In genomic region chr19:913080-913748, GRCh38 we compare ENCODE assay signal across 8 cellular contexts. TPM values are rescaled to one million over a fixed set of nuclear protein-coding genes. Genes with fewer than 3 reads are reported as not detected.
DNase-seq lines count a peak whose midpoint lies in the region; ATAC-seq and TF ChIP-seq lines count a peak whose summit lies in the region.

TSS of gene R3HDM4 (minus strand) at chr19:913219. CDS start at chr19:913157, 62 bp downstream.

- peak within 1 kb of the TSS; percentile 88 for H4K91ac ChIP-seq in IMR-90 (ENCODE audit: insufficient read depth, low read depth, low read length)

- no peak for TF ChIP-seq RAD21 in IMR-90 (IDR thresholded peaks at IDR 0.05; ENCODE audit: low read length)

- peak within 1 kb of the TSS; percentile 94 for H2AK5ac ChIP-seq in IMR-90 (ENCODE audit: low read depth, low read length)

- H3K18ac ChIP-seq in IMR-90 (ENCODE audit: low read depth, low read length): peak within 1 kb of the TSS; percentile 93

- H4K5ac ChIP-seq in IMR-90 (ENCODE audit: low read depth, low read length): peak within 1 kb of the TSS; percentile 86

- intact Hi-C loops in IMR-90 (cut with micrococcal nuclease): loop anchor here (5.0 kb wide), 2 partner anchors 46 to 251 kb away; partner anchors contain the start of gene RNF126

- H3K27me3 ChIP-seq in IMR-90 (ENCODE audit: control insufficient read depth, insufficient read depth, low read length): peaks cover 12% of the 10 kb centered on the region

- TF ChIP-seq POLR2A in IMR-90 (IDR thresholded peaks at IDR 0.05; ENCODE audit: low read depth, low read length): peak; percentile 82

- H3K4ac ChIP-seq in IMR-90 (ENCODE audit: low read depth, low read length): peak within 1 kb of the TSS; percentile 96

- peak within 1 kb of the TSS; percentile 84 for H2BK5ac ChIP-seq in IMR-90 (ENCODE audit: low read depth, low read length, poor library complexity, severe bottlenecking)

- peak within 1 kb of the TSS; percentile 85 for H3K14ac ChIP-seq in IMR-90 (replicated peaks; ENCODE audit: low read depth, low read length)

- peak within 1 kb of the TSS; percentile 98 for H3K27ac ChIP-seq in IMR-90 (ENCODE audit: insufficient read depth, low read length)

- H3K9ac ChIP-seq in IMR-90 (ENCODE audit: low read depth, low read length): peak within 1 kb of the TSS; percentile 100

- H4K20me1 ChIP-seq in IMR-90 (ENCODE audit: insufficient read depth, low read length): peaks cover 26% of the 10 kb centered on the region

- H2BK15ac ChIP-seq in IMR-90 (ENCODE audit: low read depth, low read length): no peak within 1 kb of the TSS

- peaks cover 12% of the 10 kb centered on the region for H3K4me1 ChIP-seq in IMR-90 (ENCODE audit: control insufficient read depth, insufficient read depth, low read length)

- WGBS in IMR-90 (ENCODE audit: extremely low coverage in 2 of 2, insufficient read length in 1 of 2), 2 experiments: 1% methylated on average over 23 of the region's 76 CpGs; no CpG with 5 or more reads in 1 of the 2 experiments

- peaks cover 4 to 35% of the 10 kb centered on the region in 2 experiments; a peak in 2 of 4 replicates for H3K79me1 ChIP-seq in IMR-90 (ENCODE audit: low read depth in 1 of 2, low read length in 2 of 2)

- POLR2A ChIA-PET in IMR-90 (lab: Charles Lee; ENCODE audit: unreplicated experiment): no interaction called here

- H3K4me3 ChIP-seq in IMR-90 (ENCODE audit: insufficient read depth, low read depth, low read length): peak within 1 kb of the TSS; percentile 100

- peak within 1 kb of the TSS; percentile 86 for H3K4me2 ChIP-seq in IMR-90 (ENCODE audit: low read depth, low read length)

- peak within 1 kb of the TSS; percentile 59 for H2BK120ac ChIP-seq in IMR-90 (ENCODE audit: low read depth, low read length)

- dilution Hi-C loops in IMR-90 (cut with HindIII; ENCODE audit: low sequenced_read_pairs, unreplicated experiment): no loop called here

- peak within 1 kb of the TSS; percentile 85 to 95 for H4K8ac ChIP-seq in IMR-90 (ENCODE audit: low read depth in 2 of 2, low read length in 2 of 2)

- DNase-seq in NCI-H510A treated with DMSO at 0.1 percent for 48 hours (lab: John Stamatoyannopoulos, UW) (peak; percentile 27), NCI-H510A (lab: John Stamatoyannopoulos, UW) (no peak), IMR-90 (peak; percentile 37), T1000 (lab: John Stamatoyannopoulos, UW) (peak; percentile 39), astrocyte of the hippocampus (ENCODE audit: low read depth, low spot score) (peak; percentile 83), hippocampal formation (lab: John Stamatoyannopoulos, UW) (peak; percentile 54 to 63), renal cortical epithelial cell (ENCODE audit: low read depth) (no peak)

- no peaks in the 10 kb centered on the region for H3K9me1 ChIP-seq in IMR-90 (ENCODE audit: insufficient read depth, low read length)

- H3K23ac ChIP-seq in IMR-90 (ENCODE audit: low read depth, low read length): peak within 1 kb of the TSS; percentile 73

- no peak within 1 kb of the TSS for H2BK20ac ChIP-seq in IMR-90 (ENCODE audit: low read depth, low read length)

- TF ChIP-seq CTCF in IMR-90 (conservative IDR thresholded peaks at IDR 0.05; ENCODE audit: low read depth, low read length): no peak

- peak within 1 kb of the TSS; percentile 27 for H3K56ac ChIP-seq in IMR-90 (ENCODE audit: extremely low read depth, insufficient read depth, low read length)

- ATAC-seq in IMR-90 (ENCODE audit: low read depth) (peak; percentile 93), HG02571 (IDR thresholded peaks at IDR 0.05; ENCODE audit: unreplicated experiment) (no peak)

- 0 out of 2 replicates have a peak, but pooled peaks cover 1% of the 10 kb centered on the region for H3K36me3 ChIP-seq in IMR-90 (ENCODE audit: control insufficient read depth, insufficient read depth, low read length)

- no peaks in the 10 kb centered on the region for H3K9me3 ChIP-seq in IMR-90 (ENCODE audit: control insufficient read depth, insufficient read depth, low read length)

- BruUV-seq in IMR-90 (replicated peaks; lab: Mats Ljungman, UMichigan): no TSS peak

- CTCF ChIA-PET in IMR-90 (lab: Yijun Ruan, JAX): interaction anchor here (0.8 kb wide), 1 partner anchor 143 kb away, joined by 3 read pairs; no protein-coding TSS in a partner anchor

- H2AK9ac ChIP-seq in IMR-90 (replicated peaks; ENCODE audit: low read depth, low read length, poor library complexity): peak within 1 kb of the TSS; percentile 93

- in situ Hi-C loops in IMR-90 (cut with MboI; ENCODE audit: low sequenced_read_pairs): no loop called here

- peak within 1 kb of the TSS; percentile 90 for H2AFZ ChIP-seq in IMR-90 (replicated peaks; ENCODE audit: low read length, poor library complexity)

TF ChIP-seq in IMR-90, 13 proteins besides CTCF, POLR2A, EP300 and RAD21:
- TF ChIP-seq NFE2L2 (IDR thresholded peaks at IDR 0.05; ENCODE audit: low read depth, low read length) (no peak), MXI1 (IDR thresholded peaks at IDR 0.05; ENCODE audit: borderline replicate concordance, low read depth, low read length) (peak; percentile 20; the same call in 1 of the 2 replicates), CHD1 (IDR thresholded peaks at IDR 0.05; ENCODE audit: low read depth, low read length) (no peak), RCOR1 (IDR thresholded peaks at IDR 0.05; ENCODE audit: insufficient replicate concordance, low read length) (no peak), FOS (IDR thresholded peaks at IDR 0.05; ENCODE audit: low read depth, low read length) (no peak), MAZ (IDR thresholded peaks at IDR 0.05; ENCODE audit: borderline replicate concordance, low read depth, low read length) (peak; percentile 63; the same call in 1 of the 2 replicates)

RNA-seq across cellular contexts. Expression of gene R3HDM4, which starts in this region (rescaled TPM):
- total RNA-seq in IMR-90 (2012; rRNA removed): 8.9 and 9.0 TPM in 2 replicates
- 51.5 and 52.5 TPM in 2 replicates for polyA plus RNA-seq in IMR-90 (2012; rRNA removed)
- polyA plus RNA-seq in IMR-90 (2012; cell fraction: cytosol; rRNA removed): 36.9 and 69.3 TPM in 2 replicates
- 60.4 and 87.8 TPM in 2 replicates for polyA plus RNA-seq in IMR-90 (2012; cell fraction: nucleus; rRNA removed; ENCODE audit: low replicate concordance)
- total RNA-seq in renal cortical epithelial cell: 36.6 and 38.3 TPM in 2 replicates

Comparison
In these comparisons a context has a peak if more than half of its experiments do, and no peak if none do; other contexts are left out.
1. DNase-seq: peak in NCI-H510A treated with DMSO at 0.1 percent for 48 hours (single experiment), IMR-90 (single experiment), T1000 (single experiment), astrocyte of the hippocampus (single experiment) and hippocampal formation (2 of 2); none in NCI-H510A (single experiment) and renal cortical epithelial cell (single experiment).